In genomic region chr19:18257503-18258470, GRCh38 we compare ENCODE assay signal across 19 cellular contexts. TPM values are rescaled to one million over a fixed set of nuclear protein-coding genes. Genes with fewer than 3 reads are reported as not detected.
"Had no signal": no experiment of that assay in that cellular context is flagged by ENCODE, and none has a peak within 500 bp of the region (broad histone marks: within the 10 kb centered on the region; RNA-seq: fewer than 3 reads in every experiment).

No MANE protein-coding gene starts in this region.

- FAIRE-seq: endometrium, frontal cortex, small intestine, urothelium cell line had no signal

- H3K4me3 ChIP-seq: lung, ovary, suprapubic skin, thyroid gland had no signal

- H3K27ac ChIP-seq: ovary, suprapubic skin, thyroid gland had no signal

- H3K36me3 ChIP-seq: ovary, thyroid gland had no signal

- H3K9me3 ChIP-seq: ovary, suprapubic skin, thyroid gland had no signal

- DNase-seq: effector memory CD4-positive, alpha-beta T cell; left colon; left ventricle myocardium superior; mesendoderm; naive thymus-derived CD8-positive, alpha-beta T cell; small intestine; stimulated activated CD4-positive, alpha-beta T cell treated with anti-CD3 and anti-CD28 coated beads, Interleukin-2, amount 100 ng/mL, for 48 hours; stimulated activated naive CD8-positive, alpha-beta T cell treated with anti-CD3 and anti-CD28 coated beads, Interleukin-15, Interleukin-2, amounts not matched to agents 100 U/mL and 50 U/mL, for 24 hours; thyroid gland had no signal

- H3K27me3 ChIP-seq: ovary, suprapubic skin, thyroid gland had no signal

- ATAC-seq: esophagus mucosa; left colon; left ventricle myocardium superior; naive thymus-derived CD8-positive, alpha-beta T cell; right cardiac atrium; stimulated activated effector memory CD8-positive, alpha-beta T cell treated with anti-CD3 and anti-CD28 coated beads, Interleukin-12 subunit alpha, Interleukin-12 subunit beta, amount 100 ng/mL, for 72 hours; stimulated activated naive CD8-positive, alpha-beta T cell treated with anti-CD3 and anti-CD28 coated beads, Interleukin-15, Interleukin-2, amounts not matched to agents 100 U/mL and 50 U/mL, for 24 hours had no signal

RNA-seq across cellular contexts. Expression of gene PDE4C, which starts 31.5 kb away (rescaled TPM):
- total RNA-seq: mononuclear cell; naive thymus-derived CD8-positive, alpha-beta T cell had no signal
- polyA plus RNA-seq: naive thymus-derived CD8-positive, alpha-beta T cell had no signal
